In the genomic region with DNA sequence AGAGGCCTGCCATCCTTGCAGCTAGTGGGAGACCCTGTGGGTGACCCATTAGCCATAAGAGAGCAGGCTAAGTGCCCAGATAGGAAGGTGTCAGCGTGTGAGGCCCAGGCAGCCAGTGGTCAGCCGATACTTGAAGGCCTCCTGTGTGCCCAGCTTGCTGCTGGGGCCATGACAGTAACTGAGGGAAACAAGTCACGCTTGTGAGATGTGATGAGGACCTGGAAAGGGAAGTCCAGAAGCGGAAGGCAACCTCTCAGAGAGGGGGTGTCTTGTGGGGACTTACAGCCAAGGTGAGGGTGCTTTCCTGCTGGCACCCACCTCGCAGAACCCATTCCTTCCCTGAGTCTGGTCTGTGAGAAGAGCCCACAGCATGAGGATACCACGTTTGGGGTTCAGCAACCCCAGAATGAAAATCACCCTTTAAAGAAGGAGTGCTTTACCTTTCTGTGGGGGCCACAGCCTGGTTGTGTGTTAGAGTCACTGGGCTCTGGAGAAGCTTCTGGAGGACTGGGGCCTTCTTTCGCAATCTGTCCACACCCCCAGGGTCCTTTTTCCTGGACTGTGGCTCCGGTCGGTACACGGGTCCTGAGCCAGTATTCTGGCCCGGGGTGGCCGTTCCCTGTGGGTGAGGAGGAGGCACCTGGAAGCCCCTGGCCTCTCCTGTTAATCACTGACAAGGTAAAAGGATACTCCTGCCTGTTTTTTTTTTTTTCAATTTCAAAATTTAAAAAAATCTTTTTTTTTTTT, we compare ENCODE assay signal across 1 cellular context.
TF ChIP-seq lines count a peak whose summit lies in the region.

No MANE protein-coding gene starts in this region.

TF ChIP-seq in WTC11, 78 proteins besides CTCF, POLR2A, EP300 and RAD21 (continued from another document):
- no peak for TF ChIP-seq EMX1 (CRISPR knock-in tag; IDR thresholded peaks at IDR 0.05)
- TF ChIP-seq ZNF512 (CRISPR knock-in tag; IDR thresholded peaks at IDR 0.05; ENCODE audit: borderline replicate concordance): no peak
- TF ChIP-seq, protein P1, sequence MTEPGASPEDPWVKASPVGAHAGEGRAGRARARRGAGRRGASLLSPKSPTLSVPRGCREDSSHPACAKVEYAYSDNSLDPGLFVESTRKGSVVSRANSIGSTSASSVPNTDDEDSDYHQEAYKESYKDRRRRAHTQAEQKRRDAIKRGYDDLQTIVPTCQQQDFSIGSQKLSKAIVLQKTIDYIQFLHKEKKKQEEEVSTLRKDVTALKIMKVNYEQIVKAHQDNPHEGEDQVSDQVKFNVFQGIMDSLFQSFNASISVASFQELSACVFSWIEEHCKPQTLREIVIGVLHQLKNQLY (CRISPR knock-in tag; IDR thresholded peaks at IDR 0.05): no peak
- no peak for TF ChIP-seq TCF7 (CRISPR knock-in tag; IDR thresholded peaks at IDR 0.05; ENCODE audit: low read depth)
- no peak for TF ChIP-seq FOXJ3 (CRISPR knock-in tag; IDR thresholded peaks at IDR 0.05; ENCODE audit: borderline replicate concordance)
- no peak for TF ChIP-seq E2F4 (CRISPR knock-in tag; IDR thresholded peaks at IDR 0.05; ENCODE audit: borderline replicate concordance, low read depth)
